Comparison of ENCODE assay signal across 1 cellular context in genomic region chr20:30417387-30417786, GRCh38.
DNase-seq lines count a peak whose midpoint lies in the region; ATAC-seq, FAIRE-seq and TF ChIP-seq lines count a peak whose summit lies in the region.
"Not testable (repeated sequence)": the region's sequence is repeated elsewhere in the genome, so short reads cannot be mapped to it uniquely, and the experiment has no call there.

No MANE protein-coding gene starts in this region.

- not testable (repeated sequence) for H2AFZ ChIP-seq in HepG2 (ENCODE audit: low read length)

- FAIRE-seq in HepG2 (lab: Jason Lieb, UNC) = not testable (repeated sequence)

- H3K9ac ChIP-seq in HepG2 (ENCODE audit: insufficient read depth, low read depth, low read length) = not testable (repeated sequence)

- not testable (repeated sequence) for TF ChIP-seq CTCF in HepG2 (CRISPR knock-in tag; IDR thresholded peaks at IDR 0.05)

- POLR2A ChIA-PET in HepG2 (lab: Yijun Ruan, JAX) = not testable (repeated sequence)

- TF ChIP-seq RAD21 in HepG2 (CRISPR knock-in tag; IDR thresholded peaks at IDR 0.05) = not testable (repeated sequence)

- H3K4me3 ChIP-seq in HepG2 (replicated peaks in 1 of 3; ENCODE audit: insufficient read depth in 1 of 3, low read depth in 2 of 3, low read length in 3 of 3) = not testable (repeated sequence)

- not testable (repeated sequence) for TF ChIP-seq POLR2A in HepG2 (IDR thresholded peaks at IDR 0.05; ENCODE audit: insufficient read depth in 1 of 2, low read depth in 2 of 2, low read length in 2 of 2)

- not testable (repeated sequence) for ATAC-seq in HepG2

- BruUV-seq in HepG2 (replicated peaks; lab: Mats Ljungman, UMichigan) = not testable (repeated sequence)

- H3K4me1 ChIP-seq in HepG2 (ENCODE audit: insufficient read depth, low read length) = not testable (repeated sequence)

- not testable (repeated sequence) for DNase-seq in HepG2 (ENCODE audit: low spot score)

- intact Hi-C loops in HepG2 (cut with micrococcal nuclease; ENCODE audit: unreplicated experiment) = not testable (repeated sequence)

- not testable (repeated sequence) for TF ChIP-seq EP300 in HepG2 (IDR thresholded peaks at IDR 0.05; ENCODE audit: low read depth in 2 of 2, low read length in 2 of 2); HepG2 (CRISPR knock-in tag; IDR thresholded peaks at IDR 0.05; ENCODE audit: borderline replicate concordance)

- H3K4me2 ChIP-seq in HepG2 (ENCODE audit: low read depth, low read length) = not testable (repeated sequence)

- not testable (repeated sequence) for H3K9me3 ChIP-seq in HepG2 (ENCODE audit: low read length)

- CTCF ChIA-PET in HepG2 (lab: Yijun Ruan, JAX; ENCODE audit: low intra/inter-chr PET ratio, low total read pairs) = not testable (repeated sequence)

- not testable (repeated sequence) for H3K27me3 ChIP-seq in HepG2 (ENCODE audit: control insufficient read depth in 1 of 2, insufficient read depth in 2 of 2, low read length in 2 of 2)

- H3K27ac ChIP-seq in HepG2 (ENCODE audit: extremely low read length, insufficient read depth, low read length) = not testable (repeated sequence)

- not testable (repeated sequence) for H3K36me3 ChIP-seq in HepG2 (replicated peaks in 1 of 2; ENCODE audit: control insufficient read depth in 1 of 2, insufficient read depth in 2 of 2, low read length in 2 of 2)

- H4K20me1 ChIP-seq in HepG2 (ENCODE audit: insufficient read depth, low read length) = not testable (repeated sequence)

- 29% methylated on average over 4 of the region's 4 CpGs for WGBS in HepG2 (ENCODE audit: low lambda C conversion rate)

- in situ Hi-C loops in HepG2 (cut with HindIII; ENCODE audit: extremely low pct_ligation_motif_present, low pct_unique_long_range_greater_than_20kb) = not testable (repeated sequence)

- H3K79me2 ChIP-seq in HepG2 (ENCODE audit: insufficient read depth, low read length) = not testable (repeated sequence)

TF ChIP-seq in HepG2, 621 proteins besides CTCF, POLR2A, EP300 and RAD21:
- peak; percentile 68; the same call in 1 of the 2 replicates for TF ChIP-seq CREB1 (IDR thresholded peaks at IDR 0.05)
- TF ChIP-seq CREB1, ATF7 (CRISPR knock-in tag; IDR thresholded peaks at IDR 0.05): not testable (repeated sequence)
- TF ChIP-seq ATF7 (IDR thresholded peaks at IDR 0.05) = peak; percentile 93
